In genomic region chr13:91112878-91113277, GRCh38 we compare ENCODE assay signal across 23 cellular contexts.
DNase-seq lines count a peak whose midpoint lies in the region; ATAC-seq, FAIRE-seq and TF ChIP-seq lines count a peak whose summit lies in the region.
"Had no signal": no experiment of that assay in that cellular context is flagged by ENCODE, and none has a peak within 500 bp of the region (broad histone marks: within the 10 kb centered on the region; RNA-seq: fewer than 3 reads in every experiment).

No MANE protein-coding gene starts in this region.

- no peak overlapping the region for H3K4me2 ChIP-seq in SK-N-SH
- H3K4me2 ChIP-seq: BLaER1 had no signal

- peaks cover 2% of the 10 kb centered on the region for H3K9me3 Mint-ChIP-seq in nephron
- H3K9me3 Mint-ChIP-seq: CD8-positive, alpha-beta T cell had no signal

- H3K27ac Mint-ChIP-seq in nephron = peak overlapping the region; percentile 84 to 92 (median 86)
- H3K27ac Mint-ChIP-seq: B cell; CD4-positive, CD25-positive, alpha-beta regulatory T cell; CD8-positive, alpha-beta T cell; HFFc6 had no signal

- TF ChIP-seq CTCF in D721Med (IDR thresholded peaks at IDR 0.05; ENCODE audit: insufficient read depth, missing control alignments) = no peak
- no peak for TF ChIP-seq CTCF in SK-N-SH (IDR thresholded peaks at IDR 0.05)
- no peak for TF ChIP-seq CTCF in nephron (IDR thresholded peaks at IDR 0.05; ENCODE audit: unreplicated experiment in 3 of 3)
- TF ChIP-seq CTCF in GM20000 (IDR thresholded peaks at IDR 0.05; ENCODE audit: extremely low read depth, missing control alignments) = no peak

- H3K9me2 ChIP-seq in SK-N-SH = no peaks in the 10 kb centered on the region

- no peak overlapping the region for H3K9ac ChIP-seq in SK-N-SH
- H3K9ac ChIP-seq: BLaER1 had no signal

- H3K79me2 ChIP-seq in SK-N-SH (ENCODE audit: insufficient read depth) = no peaks in the 10 kb centered on the region

- H3K27ac ChIP-seq in SK-N-SH (ENCODE audit: low read depth in 2 of 2, low read length in 1 of 2) = no peak overlapping the region
- H3K27ac ChIP-seq: 22Rv1, BLaER1, C4-2B had no signal

- no peak for TF ChIP-seq EP300 in SK-N-SH (IDR thresholded peaks at IDR 0.05; ENCODE audit: borderline replicate concordance in 1 of 2, low read depth in 1 of 2, low read length in 1 of 2)

- peak; percentile 16 for FAIRE-seq in D721Med (lab: Jason Lieb, UNC)
- FAIRE-seq: A204.1, GM12891, GM18507, H54 had no signal

- H3F3A ChIP-seq in SK-N-SH (replicated peaks; ENCODE audit: insufficient read depth) = no peaks in the 10 kb centered on the region

- H3K4me3 Mint-ChIP-seq in nephron = no peak overlapping the region
- H3K4me3 Mint-ChIP-seq: B cell; CD4-positive, CD25-positive, alpha-beta regulatory T cell; CD8-positive, alpha-beta T cell; HFFc6 had no signal

- no peak for DNase-seq in D721Med (ENCODE audit: insufficient read length, low spot score)
- no peak for DNase-seq in SK-N-SH
- DNase-seq in T-helper 2 cell = no peak
- no peak for DNase-seq in GM20000 (ENCODE audit: low spot score)
- DNase-seq: Caco-2; CD4-positive, CD25-positive, alpha-beta regulatory T cell; CD8-positive, alpha-beta T cell; DMS 273 treated with DMSO at 0.1 percent for 48 hours; DMS79 treated with DMSO at 0.1 percent for 48 hours; GF-D8; GOT3; HFFc6 had no signal

- CTCF ChIA-PET in SK-N-SH (lab: Yijun Ruan, JAX) = interaction anchor here (0.6 to 1.1 kb wide), 5 partner anchors 22 to 95 kb away, joined by 3 to 6 read pairs (median 4); no protein-coding TSS in a partner anchor

- POLR2A ChIA-PET in SK-N-SH (lab: Yijun Ruan, JAX) = no interaction called here

- no peak for TF ChIP-seq RAD21 in SK-N-SH (IDR thresholded peaks at IDR 0.05; ENCODE audit: low read length)

- 66% methylated on average over 1 of the region's 1 CpG for WGBS in SK-N-SH (ENCODE audit: low lambda C conversion rate)

- no peak for ATAC-seq in GM19467 (IDR thresholded peaks at IDR 0.05; ENCODE audit: unreplicated experiment)
- ATAC-seq: CD8-positive, alpha-beta T cell had no signal

- H3K36me3 ChIP-seq in SK-N-SH (replicated peaks in 1 of 2; ENCODE audit: control insufficient read depth in 1 of 2, insufficient read depth in 2 of 2, low read length in 1 of 2) = no peaks in the 10 kb centered on the region
- H3K36me3 ChIP-seq: BLaER1, HAP-1 had no signal

- no peak overlapping the region for H2AFZ ChIP-seq in SK-N-SH (ENCODE audit: low read depth)

- no peaks in the 10 kb centered on the region for H3K9me3 ChIP-seq in SK-N-SH
- H3K9me3 ChIP-seq: BLaER1, Caco-2, HAP-1 had no signal

- H3K36me3 Mint-ChIP-seq in nephron (ENCODE audit: low read depth) = peaks cover 9% of the 10 kb centered on the region
- H3K36me3 Mint-ChIP-seq: CD4-positive, CD25-positive, alpha-beta regulatory T cell; CD8-positive, alpha-beta T cell had no signal

- no peaks in the 10 kb centered on the region for H4K20me1 ChIP-seq in SK-N-SH (ENCODE audit: insufficient read depth)
- H4K20me1 ChIP-seq: BLaER1 had no signal

- H3K27me3 ChIP-seq in SK-N-SH (ENCODE audit: insufficient read depth) = no peaks in the 10 kb centered on the region
- H3K27me3 ChIP-seq: BLaER1 had no signal

- H3K27me3 Mint-ChIP-seq in nephron (ENCODE audit: low read depth) = no peaks in the 10 kb centered on the region
- H3K27me3 Mint-ChIP-seq: B cell; CD4-positive, CD25-positive, alpha-beta regulatory T cell had no signal

- no peaks in the 10 kb centered on the region; a peak in 1 of 4 replicates for H3K4me1 ChIP-seq in SK-N-SH (ENCODE audit: control insufficient read depth in 1 of 2, insufficient read depth in 2 of 2, low read depth in 1 of 2, low read length in 1 of 2)
- H3K4me1 ChIP-seq: BLaER1, HAP-1 had no signal

- peaks cover 30% of the 10 kb centered on the region for H3K4me1 Mint-ChIP-seq in nephron
- H3K4me1 Mint-ChIP-seq: B cell; CD4-positive, CD25-positive, alpha-beta regulatory T cell had no signal

- H3K4me3 ChIP-seq in SK-N-SH (ENCODE audit: low read depth in 2 of 2, low read length in 1 of 2) = no peak overlapping the region
- H3K4me3 ChIP-seq: BLaER1, HAP-1 had no signal

TF ChIP-seq in SK-N-SH, 30 proteins besides CTCF, POLR2A, EP300 and RAD21:
- peak; percentile 65 for TF ChIP-seq GATA2 (CRISPR knock-in tag; IDR thresholded peaks at IDR 0.05)
- TF ChIP-seq, protein P1, sequence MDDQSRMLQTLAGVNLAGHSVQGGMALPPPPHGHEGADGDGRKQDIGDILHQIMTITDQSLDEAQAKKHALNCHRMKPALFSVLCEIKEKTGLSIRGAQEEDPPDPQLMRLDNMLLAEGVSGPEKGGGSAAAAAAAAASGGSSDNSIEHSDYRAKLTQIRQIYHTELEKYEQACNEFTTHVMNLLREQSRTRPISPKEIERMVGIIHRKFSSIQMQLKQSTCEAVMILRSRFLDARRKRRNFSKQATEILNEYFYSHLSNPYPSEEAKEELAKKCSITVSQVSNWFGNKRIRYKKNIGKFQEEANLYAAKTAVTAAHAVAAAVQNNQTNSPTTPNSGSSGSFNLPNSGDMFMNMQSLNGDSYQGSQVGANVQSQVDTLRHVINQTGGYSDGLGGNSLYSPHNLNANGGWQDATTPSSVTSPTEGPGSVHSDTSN (IDR thresholded peaks at IDR 0.05) = no peak
- TF ChIP-seq GABPA (IDR thresholded peaks at IDR 0.05; ENCODE audit: low read depth) = no peak
- TF ChIP-seq TCF12 (IDR thresholded peaks at IDR 0.05) = no peak
- no peak for TF ChIP-seq MEF2A (IDR thresholded peaks at IDR 0.05; ENCODE audit: borderline replicate concordance, low read depth)
TF ChIP-seq in SK-N-SH: peak in this region for 1.
